In genomic region chr21:31340499-31340898, GRCh38 we compare ENCODE assay signal across 13 cellular contexts.
"Had no signal": no experiment of that assay in that cellular context is flagged by ENCODE, and none has a peak within 500 bp of the region (broad histone marks: within the 10 kb centered on the region; RNA-seq: fewer than 3 reads in every experiment).

No MANE protein-coding gene starts in this region.

- ATAC-seq: left cardiac atrium had no signal

- H3K27ac Mint-ChIP-seq: mesothelial cell of epicardium; T-helper 2 cell treated with Interferon-gamma antibody and Interleukin-4, amounts not matched to agents 5 μg/mL and 100 μg/mL, for 36 hours had no signal

- H3K4me3 Mint-ChIP-seq: immature natural killer cell; mesothelial cell of epicardium; T-helper 2 cell treated with Interferon-gamma antibody and Interleukin-4, amounts not matched to agents 5 μg/mL and 100 μg/mL, for 36 hours had no signal

- DNase-seq: activated CD4-positive, CD25-positive, alpha-beta regulatory T cell treated with anti-CD3 and anti-CD28 coated beads, Interleukin-2, amount 50 U/mL, for 72 hours; adrenal gland; esophagus squamous epithelium; foreskin fibroblast; glutamatergic neuron; immature natural killer cell; left cardiac atrium; lower lobe of right lung; SHP77 treated with DMSO at 0.1 percent for 48 hours; small intestine; upper lobe of left lung had no signal

- H3K9me3 Mint-ChIP-seq: immature natural killer cell; mesothelial cell of epicardium; T-helper 2 cell treated with Interferon-gamma antibody and Interleukin-4, amounts not matched to agents 5 μg/mL and 100 μg/mL, for 36 hours had no signal
